21 cellular contexts compared by ENCODE assay signal in the genomic region with DNA sequence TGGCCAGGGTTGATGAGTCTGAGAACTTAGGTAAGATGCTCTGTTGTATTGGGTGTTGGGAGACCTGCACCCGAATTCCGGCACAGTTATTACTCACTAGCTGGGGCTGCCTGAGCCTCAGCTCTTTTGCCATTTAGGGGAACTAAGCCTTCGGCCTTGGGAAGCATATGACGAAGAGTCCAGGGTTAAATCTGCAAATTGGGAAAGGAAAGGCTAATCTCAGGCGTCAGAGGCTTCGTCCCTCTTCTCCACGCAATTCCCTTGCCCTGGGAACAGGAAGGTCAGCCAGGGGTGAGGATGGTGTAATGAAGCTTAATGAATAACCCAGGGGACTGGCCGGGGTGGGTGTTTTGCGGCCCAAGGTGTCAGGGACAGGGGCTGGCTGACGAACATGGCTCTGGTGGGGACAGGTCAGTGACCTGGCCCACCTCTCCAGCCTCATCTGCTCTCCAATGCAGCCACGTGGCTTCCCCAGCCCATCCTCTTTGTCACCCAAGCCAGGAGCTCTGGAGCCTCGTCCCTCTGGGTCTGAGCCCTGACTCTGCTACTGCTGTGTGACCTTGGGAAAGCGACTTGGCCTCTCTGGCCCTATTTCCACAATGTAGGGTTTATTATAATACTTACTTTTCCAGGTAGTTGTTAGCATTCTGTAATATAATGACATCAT. TPM values are rescaled to one million over a fixed set of nuclear protein-coding genes. Genes with fewer than 3 reads are reported as not detected.
DNase-seq lines count a peak whose midpoint lies in the region; ATAC-seq and TF ChIP-seq lines count a peak whose summit lies in the region.
"Had no signal": no experiment of that assay in that cellular context is flagged by ENCODE, and none has a peak within 500 bp of the region (broad histone marks: within the 10 kb centered on the region; RNA-seq: fewer than 3 reads in every experiment).

No MANE protein-coding gene starts in this region.

- H2AK5ac ChIP-seq in neuronal stem cell (ENCODE audit: low read depth, low read length): no peak overlapping the region

- H3K27ac ChIP-seq in right cardiac atrium (ENCODE audit: low read length): no peak overlapping the region
- H3K27ac ChIP-seq in neuronal stem cell (replicated peaks; ENCODE audit: low read length): no peak overlapping the region
- H3K27ac ChIP-seq: SJSA1 had no signal

- H3K36me3 ChIP-seq in neuronal stem cell (replicated peaks in 1 of 2; ENCODE audit: control insufficient read depth in 2 of 2, insufficient read depth in 2 of 2, low read length in 2 of 2): peaks cover 0 to under 1% of the 10 kb centered on the region in 2 donors
- H3K36me3 ChIP-seq: SJSA1 had no signal

- no peak overlapping the region for H2BK120ac ChIP-seq in neuronal stem cell (ENCODE audit: low read depth, low read length)

- no peaks in the 10 kb centered on the region for H3K9me3 ChIP-seq in right cardiac atrium (ENCODE audit: control insufficient read depth, low read length)
- H3K9me3 ChIP-seq in neuronal stem cell (replicated peaks in 1 of 2; ENCODE audit: control insufficient read depth in 2 of 2, insufficient read depth in 1 of 2, low read depth in 1 of 2, low read length in 2 of 2): no peaks in the 10 kb centered on the region
- H3K9me3 ChIP-seq: SJSA1 had no signal

- H4K8ac ChIP-seq in neuronal stem cell (ENCODE audit: low read depth, low read length): no peak overlapping the region

- no peak overlapping the region for H3K9ac ChIP-seq in neuronal stem cell (ENCODE audit: low read depth, low read length, poor library complexity)

- 32% methylated on average over 13 of the region's 13 CpGs for WGBS in right cardiac atrium
- WGBS in neuronal stem cell (ENCODE audit: extremely low coverage in 2 of 2, insufficient read length in 2 of 2, insufficient replicate concordance in 1 of 2), 2 donors: no CpG with 5 or more reads among the region's 13 CpGs

- H2BK12ac ChIP-seq in neuronal stem cell (ENCODE audit: low read length): no peak overlapping the region

- H3K27me3 ChIP-seq in right cardiac atrium (ENCODE audit: control insufficient read depth, insufficient read depth): no peaks in the 10 kb centered on the region
- no peaks in the 10 kb centered on the region for H3K27me3 ChIP-seq in neuronal stem cell (ENCODE audit: control insufficient read depth in 3 of 3, insufficient read depth in 3 of 3, low read depth in 1 of 3, low read length in 3 of 3)
- H3K27me3 ChIP-seq: SJSA1 had no signal

- DNase-seq in right cardiac atrium: peak in 2 of 3 donors; percentile 63 to 68
- no peak for DNase-seq in cardiac septum (ENCODE audit: low spot score)
- DNase-seq in fibroblast of pulmonary artery (ENCODE audit: low read depth): peak; percentile 63
- no peak for DNase-seq in neuronal stem cell (ENCODE audit: low spot score)
- DNase-seq in NCI-H2171 treated with DMSO at 0.1 percent for 48 hours (lab: John Stamatoyannopoulos, UW): no peak
- DNase-seq in activated CD4-positive, CD25-positive, alpha-beta regulatory T cell treated with anti-CD3 and anti-CD28 coated beads, Interleukin-2, amount 50 U/mL, for 72 hours: no peak
- no peak for DNase-seq in KG1 (lab: John Stamatoyannopoulos, UW)
- DNase-seq: activated CD4-positive, alpha-beta T cell treated with anti-CD3 and anti-CD28 coated beads for 48 hours; activated naive CD4-positive, alpha-beta T cell; CD8-positive, alpha-beta memory T cell; cortex of kidney; NCI-H187; NCI-H510A; stimulated activated naive CD4-positive, alpha-beta T cell treated with Interleukin-2 at 50 U/mL for 16 hours; T-helper 9 cell had no signal

- H3K79me1 ChIP-seq in neuronal stem cell (ENCODE audit: low read depth, low read length): no peaks in the 10 kb centered on the region

- H3K14ac ChIP-seq in neuronal stem cell (ENCODE audit: low read length): no peak overlapping the region

- no peak overlapping the region for H3K4ac ChIP-seq in neuronal stem cell (ENCODE audit: low read length)

- no peak overlapping the region for H2BK15ac ChIP-seq in neuronal stem cell (ENCODE audit: low read length)

- H3K4me2 ChIP-seq in neuronal stem cell (ENCODE audit: insufficient read depth, low read length, poor library complexity, severe bottlenecking): no peak overlapping the region

- H4K91ac ChIP-seq in neuronal stem cell (ENCODE audit: low read depth, low read length, poor library complexity): no peak overlapping the region

- H3K4me3 ChIP-seq in right cardiac atrium (ENCODE audit: low read length): no peak overlapping the region
- no peak overlapping the region for H3K4me3 ChIP-seq in fibroblast of pulmonary artery (replicated peaks; ENCODE audit: low read depth, low read length)
- no peak overlapping the region for H3K4me3 ChIP-seq in neuronal stem cell (ENCODE audit: low read length in 2 of 2)
- H3K4me3 ChIP-seq: SJSA1 had no signal

- H3K23ac ChIP-seq in neuronal stem cell (ENCODE audit: low read depth, low read length, poor library complexity): no peak overlapping the region

- H3K4me1 ChIP-seq in right cardiac atrium (ENCODE audit: control insufficient read depth, insufficient read depth, low read length): no peaks in the 10 kb centered on the region
- peaks cover 2 to 10% of the 10 kb centered on the region in 2 donors for H3K4me1 ChIP-seq in neuronal stem cell (ENCODE audit: control insufficient read depth in 2 of 2, insufficient read depth in 1 of 2, low read depth in 1 of 2, low read length in 2 of 2)

- no peak for TF ChIP-seq CTCF in fibroblast of pulmonary artery (IDR thresholded peaks at IDR 0.05; ENCODE audit: low read length, missing control alignments)

- peak; percentile 31 to 43 for ATAC-seq in right cardiac atrium
- ATAC-seq in activated CD4-positive, CD25-positive, alpha-beta regulatory T cell treated with anti-CD3 and anti-CD28 coated beads, Interleukin-2, amount 50 U/mL, for 24 hours: no peak

- intact Hi-C loops in right cardiac atrium (cut with DNase I): no loop called here
- intact Hi-C loops in cardiac septum (cut with DNase I): no loop called here

- H3K18ac ChIP-seq in neuronal stem cell (ENCODE audit: low read length): no peak overlapping the region

- H2AFZ ChIP-seq in neuronal stem cell (ENCODE audit: low read length): peak overlapping the region; percentile 56

- H2BK5ac ChIP-seq in neuronal stem cell (ENCODE audit: low read length): no peak overlapping the region

RNA-seq across cellular contexts. Expression of gene SDSL, which starts 3.8 kb away (rescaled TPM):
- total RNA-seq in right cardiac atrium (1 to 10 TPM; 4.2 to 9.5 (median 5.7) TPM), cardiac septum (11.5 TPM)
- polyA plus RNA-seq in right cardiac atrium: 8.0 TPM
- polyA plus RNA-seq in neuronal stem cell (2013, experiment 1 of 2): 1.0 TPM
- polyA plus RNA-seq in neuronal stem cell (2013, experiment 2 of 2): 0.90 TPM
- polyA plus RNA-seq: CD8-positive, alpha-beta memory T cell had no signal

RNA-seq across cellular contexts. Expression of gene SDS, which starts 14.7 kb away (rescaled TPM):
- under 1 TPM in 3 of 4 donors, not detected in 1; 0.26 to 0.58 (median 0.34) TPM for total RNA-seq in right cardiac atrium
- polyA plus RNA-seq in right cardiac atrium: 0.52 TPM
- 0.81 TPM for total RNA-seq in cardiac septum
- polyA plus RNA-seq in neuronal stem cell (2013, experiment 1 of 2): 0.08 TPM
- 0.07 TPM for polyA plus RNA-seq in neuronal stem cell (2013, experiment 2 of 2)
- total RNA-seq: A673, astrocyte, HT-29, osteocyte, SJSA1 had no signal
- polyA plus RNA-seq: CD8-positive, alpha-beta memory T cell had no signal

RNA-seq across cellular contexts. Expression of gene LHX5, which starts 53.3 kb away (rescaled TPM):
- total RNA-seq in right cardiac atrium (not detected), cardiac septum (not detected)
- not detected for polyA plus RNA-seq in right cardiac atrium
- polyA plus RNA-seq in neuronal stem cell (2013, experiment 1 of 2): 8.4 TPM
- 8.3 TPM for polyA plus RNA-seq in neuronal stem cell (2013, experiment 2 of 2)
- total RNA-seq: A673; CD8-positive, alpha-beta memory T cell; HT-29; osteocyte; SJSA1 had no signal
- polyA plus RNA-seq: CD8-positive, alpha-beta memory T cell had no signal

RNA-seq across cellular contexts. Expression of gene PLBD2, which starts 60.0 kb away (rescaled TPM):
- 10 to 100 TPM; 48.4 to 54.3 (median 51.4) TPM for total RNA-seq in right cardiac atrium
- 33.7 TPM for polyA plus RNA-seq in right cardiac atrium
- 30.8 TPM for total RNA-seq in cardiac septum
- 23.8 TPM for polyA plus RNA-seq in neuronal stem cell (2013, experiment 1 of 2)
- 24.2 TPM for polyA plus RNA-seq in neuronal stem cell (2013, experiment 2 of 2)

Comparison
In these comparisons a context has a peak if more than half of its experiments do, and no peak if none do; other contexts are left out.
1. DNase-seq: peak in right cardiac atrium (2 of 3) and fibroblast of pulmonary artery (single experiment); none in cardiac septum (single experiment), neuronal stem cell (single experiment), NCI-H2171 treated with DMSO at 0.1 percent for 48 hours (single experiment), activated CD4-positive, CD25-positive, alpha-beta regulatory T cell treated with anti-CD3 and anti-CD28 coated beads, Interleukin-2, amount 50 U/mL, for 72 hours (single experiment) and KG1 (single experiment).
2. ATAC-seq: peak in right cardiac atrium (2 of 2); none in activated CD4-positive, CD25-positive, alpha-beta regulatory T cell treated with anti-CD3 and anti-CD28 coated beads, Interleukin-2, amount 50 U/mL, for 24 hours (0 of 2).